29 cellular contexts compared by ENCODE assay signal in the genomic region with DNA sequence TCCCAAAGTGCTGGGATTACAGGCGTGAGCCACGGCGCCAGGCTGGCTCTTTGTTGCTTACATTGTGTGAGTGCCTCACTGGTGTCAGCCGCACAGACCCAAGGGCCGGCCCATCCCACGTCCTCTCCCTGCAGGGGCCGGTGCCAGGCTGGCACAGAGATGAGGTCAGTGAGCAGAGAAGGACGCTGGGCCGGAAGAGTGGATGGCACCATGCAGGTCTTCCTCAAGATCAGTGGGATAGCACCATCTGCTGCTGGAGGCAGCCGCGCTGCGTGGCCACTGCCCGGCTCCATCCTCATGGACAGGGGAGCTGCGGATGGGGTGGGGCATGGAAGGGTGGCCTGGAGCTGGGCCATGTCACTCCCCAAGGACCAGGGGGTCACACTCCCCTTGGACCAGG. TPM values are rescaled to one million over a fixed set of nuclear protein-coding genes. Genes with fewer than 3 reads are reported as not detected.
A peak's percentile ranks its signal among the peaks of the same experiment; 100 is the strongest.
DNase-seq lines count a peak whose midpoint lies in the region; ATAC-seq and TF ChIP-seq lines count a peak whose summit lies in the region.
"Had no signal": no experiment of that assay in that cellular context is flagged by ENCODE, and none has a peak within 500 bp of the region (broad histone marks: within the 10 kb centered on the region; RNA-seq: fewer than 3 reads in every experiment).

No MANE protein-coding gene starts in this region.

- TF ChIP-seq RAD21 in IMR-90 (IDR thresholded peaks at IDR 0.05; ENCODE audit: low read length), result peak; percentile 28; the same call in 1 of the 2 replicates

- H3K27ac ChIP-seq in IMR-90 (ENCODE audit: insufficient read depth, low read length), result no peak overlapping the region
- no peak overlapping the region for H3K27ac ChIP-seq in neural progenitor cell
- H3K27ac ChIP-seq in suprapubic skin, result no peak overlapping the region
- H3K27ac ChIP-seq: BLaER1 treated with 17β-estradiol and CSF1 and Interleukin-3, amounts not matched to agents 10 nM and 100 nM; esophagus muscularis mucosa; stomach had no signal

- H3K9me1 ChIP-seq in IMR-90 (ENCODE audit: insufficient read depth, low read length), result no peaks in the 10 kb centered on the region

- TF ChIP-seq POLR2A in IMR-90 (IDR thresholded peaks at IDR 0.05; ENCODE audit: low read depth, low read length) (no peak), suprapubic skin (IDR thresholded peaks at IDR 0.05) (no peak)

- H3K23ac ChIP-seq in IMR-90 (ENCODE audit: low read depth, low read length), result no peak overlapping the region

- H4K20me1 ChIP-seq in IMR-90 (ENCODE audit: insufficient read depth, low read length) (no peaks in the 10 kb centered on the region), neural progenitor cell (ENCODE audit: low read depth) (no peaks in the 10 kb centered on the region)

- H2BK120ac ChIP-seq in IMR-90 (ENCODE audit: low read depth, low read length), result no peak overlapping the region

- no peak for TF ChIP-seq EP300 in suprapubic skin (IDR thresholded peaks at IDR 0.05)

- peaks cover 3% of the 10 kb centered on the region; the same call in 1 of the 2 replicates for H3K9me3 ChIP-seq in IMR-90 (ENCODE audit: control insufficient read depth, insufficient read depth, low read length)
- no peaks in the 10 kb centered on the region for H3K9me3 ChIP-seq in neural progenitor cell (ENCODE audit: low read depth)
- no peaks in the 10 kb centered on the region for H3K9me3 ChIP-seq in suprapubic skin

- H2AK9ac ChIP-seq in IMR-90 (replicated peaks; ENCODE audit: low read depth, low read length, poor library complexity), result no peak overlapping the region

- H2BK15ac ChIP-seq in IMR-90 (ENCODE audit: low read depth, low read length), result no peak overlapping the region

- dilution Hi-C loops in IMR-90 (cut with HindIII; ENCODE audit: low sequenced_read_pairs, unreplicated experiment), result no loop called here

- no peak overlapping the region for H3K4me3 Mint-ChIP-seq in neural progenitor cell
- no peak overlapping the region for H3K4me3 Mint-ChIP-seq in activated T-cell treated with anti-CD3 and anti-CD28 coated beads, Interleukin-2, amount 50 U/mL, for 24 hours
- H3K4me3 Mint-ChIP-seq: activated naive CD4-positive, alpha-beta T cell treated with anti-CD3 and anti-CD28 coated beads, Interleukin-2, amount 50 U/mL, for 24 hours; activated T-helper 1 cell treated with anti-CD3 and anti-CD28 coated beads, Interleukin-12 subunit alpha, Interleukin-12 subunit beta, Interleukin-2, Interleukin-4 antibody, amounts not matched to agents 30 ng/mL and 10 ng/mL and 1 ng/mL, durations not matched to agents 14 hours and 24 hours and 36 hours; central memory CD8-positive, alpha-beta T cell; memory B cell; T-cell; type B pancreatic cell had no signal

- H2BK5ac ChIP-seq in IMR-90 (ENCODE audit: low read depth, low read length, poor library complexity, severe bottlenecking), result no peak overlapping the region

- H3K36me3 ChIP-seq in IMR-90 (ENCODE audit: control insufficient read depth, insufficient read depth, low read length), result no peaks in the 10 kb centered on the region
- no peaks in the 10 kb centered on the region for H3K36me3 ChIP-seq in neural progenitor cell
- H3K36me3 ChIP-seq in suprapubic skin, result no peaks in the 10 kb centered on the region
- H3K36me3 ChIP-seq: BLaER1 treated with 17β-estradiol and CSF1 and Interleukin-3, amounts not matched to agents 10 nM and 100 nM; esophagus muscularis mucosa; stomach had no signal

- peaks cover 23% of the 10 kb centered on the region for H3K27me3 ChIP-seq in IMR-90 (ENCODE audit: control insufficient read depth, insufficient read depth, low read length)
- H3K27me3 ChIP-seq in neural progenitor cell, result no peaks in the 10 kb centered on the region
- H3K27me3 ChIP-seq in suprapubic skin, result peaks cover 5% of the 10 kb centered on the region
- H3K27me3 ChIP-seq: BLaER1 treated with 17β-estradiol and CSF1 and Interleukin-3, amounts not matched to agents 10 nM and 100 nM had no signal

- no peak overlapping the region for H4K5ac ChIP-seq in IMR-90 (ENCODE audit: low read depth, low read length)

- ATAC-seq in IMR-90 (ENCODE audit: low read depth) (no peak), GM18867 (IDR thresholded peaks at IDR 0.05; ENCODE audit: unreplicated experiment) (no peak)
- ATAC-seq: T-cell had no signal

- no peak overlapping the region for H3K4me3 ChIP-seq in IMR-90 (ENCODE audit: insufficient read depth, low read depth, low read length)
- H3K4me3 ChIP-seq in neural progenitor cell, result no peak overlapping the region
- no peak overlapping the region for H3K4me3 ChIP-seq in suprapubic skin
- H3K4me3 ChIP-seq: BLaER1 treated with 17β-estradiol and CSF1 and Interleukin-3, amounts not matched to agents 10 nM and 100 nM; esophagus muscularis mucosa; stomach had no signal

- peaks cover 3% of the 10 kb centered on the region for H3K9me3 Mint-ChIP-seq in neural progenitor cell
- H3K9me3 Mint-ChIP-seq in activated T-cell treated with anti-CD3 and anti-CD28 coated beads, Interleukin-2, amount 50 U/mL, for 24 hours, result no peaks in the 10 kb centered on the region
- H3K9me3 Mint-ChIP-seq: activated naive CD4-positive, alpha-beta T cell treated with anti-CD3 and anti-CD28 coated beads, Interleukin-2, amount 50 U/mL, for 24 hours; activated T-helper 1 cell treated with anti-CD3 and anti-CD28 coated beads, Interleukin-12 subunit alpha, Interleukin-12 subunit beta, Interleukin-2, Interleukin-4 antibody, amounts not matched to agents 30 ng/mL and 10 ng/mL and 1 ng/mL, durations not matched to agents 14 hours and 24 hours and 36 hours; central memory CD8-positive, alpha-beta T cell; memory B cell; T-cell; type B pancreatic cell had no signal

- in situ Hi-C loops in IMR-90 (cut with MboI; ENCODE audit: low sequenced_read_pairs), result no loop called here

- H3K36me3 Mint-ChIP-seq in neural progenitor cell, result no peaks in the 10 kb centered on the region
- H3K36me3 Mint-ChIP-seq in activated T-cell treated with anti-CD3 and anti-CD28 coated beads, Interleukin-2, amount 50 U/mL, for 24 hours (ENCODE audit: low read depth), result no peaks in the 10 kb centered on the region
- H3K36me3 Mint-ChIP-seq: activated naive CD4-positive, alpha-beta T cell treated with anti-CD3 and anti-CD28 coated beads, Interleukin-2, amount 50 U/mL, for 24 hours; memory B cell; T-cell; type B pancreatic cell had no signal

- POLR2A ChIA-PET in IMR-90 (lab: Charles Lee; ENCODE audit: unreplicated experiment), result no interaction called here

- H3K4me1 ChIP-seq in IMR-90 (ENCODE audit: control insufficient read depth, insufficient read depth, low read length) (no peaks in the 10 kb centered on the region), neural progenitor cell (no peaks in the 10 kb centered on the region), suprapubic skin (no peaks in the 10 kb centered on the region)
- H3K4me1 ChIP-seq: esophagus muscularis mucosa, stomach had no signal

- H3K56ac ChIP-seq in IMR-90 (ENCODE audit: extremely low read depth, insufficient read depth, low read length), result no peak overlapping the region

- H3K14ac ChIP-seq in IMR-90 (replicated peaks; ENCODE audit: low read depth, low read length), result no peak overlapping the region

- H3K4me2 ChIP-seq in IMR-90 (ENCODE audit: low read depth, low read length) (no peak overlapping the region), neural progenitor cell (no peak overlapping the region)
- H3K4me2 ChIP-seq: BLaER1 treated with 17β-estradiol and CSF1 and Interleukin-3, amounts not matched to agents 10 nM and 100 nM had no signal

- H3K4me1 Mint-ChIP-seq in neural progenitor cell, result no peaks in the 10 kb centered on the region
- H3K4me1 Mint-ChIP-seq in activated T-cell treated with anti-CD3 and anti-CD28 coated beads, Interleukin-2, amount 50 U/mL, for 24 hours (ENCODE audit: low read depth), result no peaks in the 10 kb centered on the region
- H3K4me1 Mint-ChIP-seq: activated naive CD4-positive, alpha-beta T cell treated with anti-CD3 and anti-CD28 coated beads, Interleukin-2, amount 50 U/mL, for 24 hours; central memory CD8-positive, alpha-beta T cell; memory B cell; T-cell had no signal

- intact Hi-C loops in IMR-90 (cut with micrococcal nuclease), result no loop called here

- CTCF ChIA-PET in IMR-90 (lab: Yijun Ruan, JAX), result no interaction called here

- no peak overlapping the region for H4K91ac ChIP-seq in IMR-90 (ENCODE audit: insufficient read depth, low read depth, low read length)

- BruUV-seq in IMR-90 (replicated peaks; lab: Mats Ljungman, UMichigan), result no TSS peak

- no peaks in the 10 kb centered on the region for H3F3A ChIP-seq in neural progenitor cell (ENCODE audit: low read depth)

- DNase-seq in A172 (ENCODE audit: low spot score) (peak; percentile 19), IMR-90 (no peak), cerebellar nuclear complex (lab: John Stamatoyannopoulos, UW) (peak; percentile 37 to 84), neural progenitor cell (ENCODE audit: low spot score) (no peak), NCI-H1105 (lab: John Stamatoyannopoulos, UW) (no peak), suprapubic skin (ENCODE audit: low spot score in 2 of 2) (no peak)
- DNase-seq in activated T-cell treated with anti-CD3 and anti-CD28 coated beads, Interleukin-2, amount 50 U/mL, for 24 hours, result no peak
- DNase-seq: activated CD4-positive, alpha-beta T cell treated with anti-CD3 and anti-CD28 coated beads for 4 hours; aorta; effector CD4-positive, alpha-beta T cell; KG1; kidney; MV-4-11; NCI-H1694 treated with DMSO at 0.1 percent for 48 hours; NCI-H526; nucleus accumbens; retina; SHP77; stomach; T-cell had no signal

- H4K8ac ChIP-seq in IMR-90 (ENCODE audit: low read depth in 2 of 2, low read length in 2 of 2), result no peak overlapping the region

- no peak overlapping the region for H2AFZ ChIP-seq in IMR-90 (replicated peaks; ENCODE audit: low read length, poor library complexity)
- no peak overlapping the region for H2AFZ ChIP-seq in neural progenitor cell (replicated peaks)

- WGBS in IMR-90 (ENCODE audit: extremely low coverage in 2 of 2, insufficient read length in 1 of 2), 2 experiments, result 80% methylated on average over 1 of the region's 14 CpGs; no CpG with 5 or more reads in 1 of the 2 experiments
- 79% methylated on average over 14 of the region's 14 CpGs for WGBS in suprapubic skin

- no peak overlapping the region for H2AK5ac ChIP-seq in IMR-90 (ENCODE audit: low read depth, low read length)

- H3K18ac ChIP-seq in IMR-90 (ENCODE audit: low read depth, low read length), result no peak overlapping the region

- no peaks in the 10 kb centered on the region for H3K79me2 ChIP-seq in neural progenitor cell (ENCODE audit: low read depth)

- H3K9ac ChIP-seq in IMR-90 (ENCODE audit: low read depth, low read length) (no peak overlapping the region), neural progenitor cell (no peak overlapping the region)
- H3K9ac ChIP-seq: BLaER1 treated with 17β-estradiol and CSF1 and Interleukin-3, amounts not matched to agents 10 nM and 100 nM had no signal

- H3K79me1 ChIP-seq in IMR-90 (ENCODE audit: low read depth in 1 of 2, low read length in 2 of 2), result no peaks in the 10 kb centered on the region

- peaks cover 10% of the 10 kb centered on the region for H3K27me3 Mint-ChIP-seq in neural progenitor cell (ENCODE audit: insufficient read depth, low read depth)
- H3K27me3 Mint-ChIP-seq in activated T-cell treated with anti-CD3 and anti-CD28 coated beads, Interleukin-2, amount 50 U/mL, for 24 hours, result peaks cover 15% of the 10 kb centered on the region

- TF ChIP-seq CTCF in IMR-90 (conservative IDR thresholded peaks at IDR 0.05; ENCODE audit: low read depth, low read length), result 0 out of 2 replicates have a peak, but pooled peaks have one; percentile 23
- peak; percentile 16 for TF ChIP-seq CTCF in neural progenitor cell (IDR thresholded peaks at IDR 0.05)
- no peak for TF ChIP-seq CTCF in suprapubic skin (IDR thresholded peaks at IDR 0.05)

- no peak overlapping the region for H3K27ac Mint-ChIP-seq in neural progenitor cell
- no peak overlapping the region for H3K27ac Mint-ChIP-seq in activated T-cell treated with anti-CD3 and anti-CD28 coated beads, Interleukin-2, amount 50 U/mL, for 24 hours
- H3K27ac Mint-ChIP-seq: activated naive CD4-positive, alpha-beta T cell treated with anti-CD3 and anti-CD28 coated beads, Interleukin-2, amount 50 U/mL, for 24 hours; activated T-helper 1 cell treated with anti-CD3 and anti-CD28 coated beads, Interleukin-12 subunit alpha, Interleukin-12 subunit beta, Interleukin-2, Interleukin-4 antibody, amounts not matched to agents 30 ng/mL and 10 ng/mL and 1 ng/mL, durations not matched to agents 14 hours and 24 hours and 36 hours; memory B cell; T-cell; type B pancreatic cell had no signal

- H3K4ac ChIP-seq in IMR-90 (ENCODE audit: low read depth, low read length), result no peak overlapping the region

- no peak overlapping the region for H2BK20ac ChIP-seq in IMR-90 (ENCODE audit: low read depth, low read length)

RNA-seq across cellular contexts. Expression of a gene that starts 22.0 kb away (rescaled TPM):
- not detected in 2 replicates for total RNA-seq in A172 (2014; rRNA removed; shearing (Covaris generic))
- total RNA-seq in IMR-90 (2012; rRNA removed) (not detected in 2 replicates), neural progenitor cell (ENCODE audit: low replicate concordance) (0.22 TPM in 1 of 2 replicates, not detected in the other), suprapubic skin (not detected)
- polyA plus RNA-seq in IMR-90 (2012; rRNA removed), result not detected in 2 replicates
- polyA plus RNA-seq in IMR-90 (2012; cell fraction: cytosol; rRNA removed), result not detected in 2 replicates
- not detected in 2 replicates for polyA plus RNA-seq in IMR-90 (2012; cell fraction: nucleus; rRNA removed; ENCODE audit: low replicate concordance)
- total RNA-seq: activated T-helper 1 cell treated with anti-CD3 and anti-CD28 coated beads, Interleukin-12 subunit alpha, Interleukin-12 subunit beta, Interleukin-2, Interleukin-4 antibody, amounts not matched to agents 30 ng/mL and 10 ng/mL and 1 ng/mL, durations not matched to agents 14 hours and 24 hours and 36 hours; aorta; esophagus muscularis mucosa; kidney; stomach; T-cell had no signal
- polyA plus RNA-seq: stomach had no signal

RNA-seq across cellular contexts. Expression of a gene that starts 22.1 kb away (rescaled TPM):
- 0.24 TPM in 1 of 2 replicates, not detected in the other for total RNA-seq in A172 (2014; rRNA removed; shearing (Covaris generic))
- total RNA-seq in IMR-90 (2012; rRNA removed), result not detected in 2 replicates
- polyA plus RNA-seq in IMR-90 (2012; rRNA removed), result not detected in 2 replicates
- polyA plus RNA-seq in IMR-90 (2012; cell fraction: cytosol; rRNA removed), result not detected in 2 replicates
- not detected in 2 replicates for polyA plus RNA-seq in IMR-90 (2012; cell fraction: nucleus; rRNA removed; ENCODE audit: low replicate concordance)
- not detected in 2 replicates for total RNA-seq in neural progenitor cell (ENCODE audit: low replicate concordance)
- total RNA-seq in suprapubic skin, result not detected
- total RNA-seq: activated T-helper 1 cell treated with anti-CD3 and anti-CD28 coated beads, Interleukin-12 subunit alpha, Interleukin-12 subunit beta, Interleukin-2, Interleukin-4 antibody, amounts not matched to agents 30 ng/mL and 10 ng/mL and 1 ng/mL, durations not matched to agents 14 hours and 24 hours and 36 hours; aorta; esophagus muscularis mucosa; H4; kidney; stomach; T-cell had no signal
- polyA plus RNA-seq: aorta, stomach had no signal

Comparison
In these comparisons a context has a peak if more than half of its experiments do, and no peak if none do; other contexts are left out.
1. DNase-seq: peak in A172 (single experiment) and cerebellar nuclear complex (2 of 2); none in IMR-90 (single experiment), neural progenitor cell (single experiment), NCI-H1105 (single experiment), activated T-cell treated with anti-CD3 and anti-CD28 coated beads, Interleukin-2, amount 50 U/mL, for 24 hours (single experiment) and suprapubic skin (0 of 2).
2. CTCF ChIP-seq: peak in IMR-90 (single experiment) and neural progenitor cell (single experiment); none in suprapubic skin (0 of 2).